1 cellular context compared by ENCODE assay signal in the genomic region with DNA sequence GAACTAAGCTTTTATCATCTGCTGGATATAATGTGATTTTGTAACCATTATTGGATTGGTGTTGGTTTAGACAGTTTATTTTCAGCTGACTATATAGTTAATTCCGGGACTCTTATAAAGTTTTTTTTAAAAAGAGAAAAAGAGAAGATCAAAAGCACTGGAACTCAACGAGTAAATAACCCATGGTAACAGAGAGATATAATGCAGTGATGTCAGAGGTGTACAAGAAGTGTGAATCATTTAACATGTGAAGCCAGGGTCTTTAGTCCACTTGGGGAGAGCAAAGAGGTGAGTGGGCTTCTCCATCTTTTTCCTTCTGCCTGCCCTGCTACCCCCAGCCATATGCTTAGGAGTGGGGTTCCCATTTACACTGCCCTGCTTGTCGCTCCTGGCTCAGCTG.
TF ChIP-seq lines count a peak whose summit lies in the region.

No MANE protein-coding gene starts in this region.

TF ChIP-seq in IMR-90, 13 proteins besides CTCF, POLR2A, EP300 and RAD21:
- TF ChIP-seq MAFK (IDR thresholded peaks at IDR 0.05; ENCODE audit: low read depth, low read length) = no peak
- TF ChIP-seq, protein P1, sequence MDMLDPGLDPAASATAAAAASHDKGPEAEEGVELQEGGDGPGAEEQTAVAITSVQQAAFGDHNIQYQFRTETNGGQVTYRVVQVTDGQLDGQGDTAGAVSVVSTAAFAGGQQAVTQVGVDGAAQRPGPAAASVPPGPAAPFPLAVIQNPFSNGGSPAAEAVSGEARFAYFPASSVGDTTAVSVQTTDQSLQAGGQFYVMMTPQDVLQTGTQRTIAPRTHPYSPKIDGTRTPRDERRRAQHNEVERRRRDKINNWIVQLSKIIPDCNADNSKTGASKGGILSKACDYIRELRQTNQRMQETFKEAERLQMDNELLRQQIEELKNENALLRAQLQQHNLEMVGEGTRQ (IDR thresholded peaks at IDR 0.05; ENCODE audit: low read depth, low read length) = no peak
- no peak for TF ChIP-seq MAZ (IDR thresholded peaks at IDR 0.05; ENCODE audit: borderline replicate concordance, low read depth, low read length)
- no peak for TF ChIP-seq BHLHE40 (IDR thresholded peaks at IDR 0.05; ENCODE audit: low read depth, low read length)
- no peak for TF ChIP-seq FOS (IDR thresholded peaks at IDR 0.05; ENCODE audit: low read depth, low read length)
- TF ChIP-seq MXI1 (IDR thresholded peaks at IDR 0.05; ENCODE audit: borderline replicate concordance, low read depth, low read length) = no peak
- TF ChIP-seq, protein P2, sequence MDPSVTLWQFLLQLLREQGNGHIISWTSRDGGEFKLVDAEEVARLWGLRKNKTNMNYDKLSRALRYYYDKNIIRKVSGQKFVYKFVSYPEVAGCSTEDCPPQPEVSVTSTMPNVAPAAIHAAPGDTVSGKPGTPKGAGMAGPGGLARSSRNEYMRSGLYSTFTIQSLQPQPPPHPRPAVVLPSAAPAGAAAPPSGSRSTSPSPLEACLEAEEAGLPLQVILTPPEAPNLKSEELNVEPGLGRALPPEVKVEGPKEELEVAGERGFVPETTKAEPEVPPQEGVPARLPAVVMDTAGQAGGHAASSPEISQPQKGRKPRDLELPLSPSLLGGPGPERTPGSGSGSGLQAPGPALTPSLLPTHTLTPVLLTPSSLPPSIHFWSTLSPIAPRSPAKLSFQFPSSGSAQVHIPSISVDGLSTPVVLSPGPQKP (IDR thresholded peaks at IDR 0.05; ENCODE audit: borderline replicate concordance, low read depth, low read length) = no peak
- TF ChIP-seq SMC3 (IDR thresholded peaks at IDR 0.05; ENCODE audit: low read depth, low read length) = no peak
- no peak for TF ChIP-seq NFE2L2 (IDR thresholded peaks at IDR 0.05; ENCODE audit: low read depth, low read length)
- TF ChIP-seq CEBPB (IDR thresholded peaks at IDR 0.05; ENCODE audit: low read depth, low read length) = no peak
- no peak for TF ChIP-seq RFX5 (IDR thresholded peaks at IDR 0.05; ENCODE audit: low read depth, low read length)
- no peak for TF ChIP-seq CHD1 (IDR thresholded peaks at IDR 0.05; ENCODE audit: low read depth, low read length)
- no peak for TF ChIP-seq RCOR1 (IDR thresholded peaks at IDR 0.05; ENCODE audit: insufficient replicate concordance, low read length)
